ENCODE assay signal across 14 cellular contexts in the genomic region with DNA sequence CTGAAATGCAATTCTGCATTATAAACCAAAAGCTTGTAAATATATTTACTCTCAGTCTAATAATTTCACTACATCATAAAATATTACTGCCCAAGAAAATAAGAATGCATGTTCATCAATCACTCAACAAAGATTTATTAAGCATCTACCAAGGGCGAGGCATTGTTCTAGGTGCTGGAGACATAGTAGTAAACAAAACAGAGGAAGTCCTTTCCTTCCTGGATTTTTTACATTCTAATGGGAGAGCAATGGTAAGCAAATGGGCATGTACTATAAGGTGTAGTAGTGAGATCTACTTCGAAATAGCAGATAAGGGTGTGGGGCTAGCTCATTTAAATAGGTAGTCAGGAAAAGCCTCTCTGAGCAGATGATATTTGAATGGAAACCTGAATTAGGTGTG. TPM values are rescaled to one million over a fixed set of nuclear protein-coding genes. Genes with fewer than 3 reads are reported as not detected.
DNase-seq lines count a peak whose midpoint lies in the region; ATAC-seq and TF ChIP-seq lines count a peak whose summit lies in the region.
"Had no signal": no experiment of that assay in that cellular context is flagged by ENCODE, and none has a peak within 500 bp of the region (broad histone marks: within the 10 kb centered on the region; RNA-seq: fewer than 3 reads in every experiment).

No MANE protein-coding gene starts in this region.

- H3K9me3 ChIP-seq in RWPE2 (ENCODE audit: severe bottlenecking) (no peaks in the 10 kb centered on the region), neural progenitor cell (ENCODE audit: low read depth) (no peaks in the 10 kb centered on the region)
- H3K9me3 ChIP-seq: Caco-2 had no signal

- H3K27me3 ChIP-seq in RWPE2 (ENCODE audit: insufficient read depth, poor library complexity, severe bottlenecking) (no peaks in the 10 kb centered on the region), neural progenitor cell (no peaks in the 10 kb centered on the region)

- H3K36me3 Mint-ChIP-seq in HFFc6 (ENCODE audit: low read depth) (peaks cover 12% of the 10 kb centered on the region), neural progenitor cell (peaks cover 11% of the 10 kb centered on the region), T-cell (peaks cover 41% of the 10 kb centered on the region)

- peaks cover 15% of the 10 kb centered on the region for H3K79me2 ChIP-seq in neural progenitor cell (ENCODE audit: low read depth)

- CTCF ChIA-PET in T-cell (lab: Charles Lee): no interaction called here

- TF ChIP-seq CTCF in HFFc6 (IDR thresholded peaks at IDR 0.05): no peak
- TF ChIP-seq CTCF in RWPE2 (IDR thresholded peaks at IDR 0.05; ENCODE audit: poor library complexity, severe bottlenecking): no peak
- no peak for TF ChIP-seq CTCF in neural progenitor cell (IDR thresholded peaks at IDR 0.05)

- no peak overlapping the region for H3K9ac ChIP-seq in neural progenitor cell

- H3K27ac ChIP-seq in RWPE2 (ENCODE audit: poor library complexity, severe bottlenecking) (peak overlapping the region; percentile 29), neural progenitor cell (no peak overlapping the region)

- H3K4me3 Mint-ChIP-seq in HFFc6: no peak overlapping the region
- no peak overlapping the region for H3K4me3 Mint-ChIP-seq in neural progenitor cell
- no peak overlapping the region for H3K4me3 Mint-ChIP-seq in T-cell

- no peak overlapping the region for H3K4me2 ChIP-seq in neural progenitor cell

- peaks cover 25% of the 10 kb centered on the region for H3F3A ChIP-seq in neural progenitor cell (ENCODE audit: low read depth)

- no peak overlapping the region for H3K4me3 ChIP-seq in RWPE2 (ENCODE audit: severe bottlenecking)
- H3K4me3 ChIP-seq in neural progenitor cell: no peak overlapping the region
- H3K4me3 ChIP-seq: K562 had no signal

- H2AFZ ChIP-seq in neural progenitor cell (replicated peaks): no peak overlapping the region

- H3K4me1 ChIP-seq in RWPE2 (ENCODE audit: insufficient read depth, poor library complexity, severe bottlenecking): peaks cover 43% of the 10 kb centered on the region
- peaks cover 14% of the 10 kb centered on the region for H3K4me1 ChIP-seq in neural progenitor cell

- POLR2A ChIA-PET in T-cell (lab: Charles Lee): no interaction called here

- H3K27me3 Mint-ChIP-seq in HFFc6 (ENCODE audit: insufficient read depth) (no peaks in the 10 kb centered on the region), neural progenitor cell (ENCODE audit: insufficient read depth, low read depth) (peaks cover 3% of the 10 kb centered on the region), T-cell (no peaks in the 10 kb centered on the region)

- no peaks in the 10 kb centered on the region for H3K9me3 Mint-ChIP-seq in HFFc6
- H3K9me3 Mint-ChIP-seq in neural progenitor cell: no peaks in the 10 kb centered on the region
- H3K9me3 Mint-ChIP-seq in T-cell: no peaks in the 10 kb centered on the region

- H3K27ac Mint-ChIP-seq in HFFc6 (peak overlapping the region; percentile 10), neural progenitor cell (peak overlapping the region; percentile 6), T-cell (no peak overlapping the region)

- H3K4me1 Mint-ChIP-seq in HFFc6 (ENCODE audit: low read depth) (peaks cover 38% of the 10 kb centered on the region), neural progenitor cell (peaks cover 38% of the 10 kb centered on the region), T-cell (peaks cover 22 to 35% (median 29%) of the 10 kb centered on the region in 3 donors)

- DNase-seq in HFFc6: no peak
- DNase-seq in RWPE2 (ENCODE audit: low spot score): no peak
- peak; percentile 78 for DNase-seq in dermis blood vessel endothelial cell
- no peak for DNase-seq in neural progenitor cell (ENCODE audit: low spot score)
- DNase-seq in cerebellar nuclear complex (lab: John Stamatoyannopoulos, UW): no peak
- no peak for DNase-seq in NCI-H187 (lab: John Stamatoyannopoulos, UW)
- no peak for DNase-seq in T-cell
- DNase-seq: Caco-2, NCI-H1092, NCI-H82, SIG-M5 had no signal

- ATAC-seq in RWPE2 (ENCODE audit: low read depth) (no peak), GM21717 (IDR thresholded peaks at IDR 0.05; ENCODE audit: unreplicated experiment) (no peak), T-cell (replicated peaks in 1 of 4) (no peak)
- ATAC-seq: K562 had no signal

- peaks cover 4% of the 10 kb centered on the region for H4K20me1 ChIP-seq in neural progenitor cell (ENCODE audit: low read depth)

- H3K36me3 ChIP-seq in RWPE2 (ENCODE audit: low read depth): peaks cover 38% of the 10 kb centered on the region
- no peaks in the 10 kb centered on the region for H3K36me3 ChIP-seq in neural progenitor cell

RNA-seq across cellular contexts. Expression of a gene that starts 10.8 kb away (rescaled TPM):
- 10 to 100 TPM; 10.7 to 13.5 (median 12.1) TPM for total RNA-seq in HFFc6 (2021; fragmentation: NEBNext Ultra II Directional; extraction: Animal tissue kit (Norgen Biotek cat#: 25700))
- total RNA-seq in dermis blood vessel endothelial cell (32.3 and 47.5 TPM in 2 replicates), neural progenitor cell (ENCODE audit: low replicate concordance) (19.3 and 20.2 TPM in 2 replicates), T-cell (10 to 100 TPM; 20.0 to 38.9 (median 30.8) TPM)

RNA-seq across cellular contexts. Expression of a gene that starts 11.2 kb away (rescaled TPM):
- total RNA-seq in HFFc6 (2021; fragmentation: NEBNext Ultra II Directional; extraction: Animal tissue kit (Norgen Biotek cat#: 25700)): 10 to 100 TPM; 25.9 to 39.9 (median 29.6) TPM
- total RNA-seq in dermis blood vessel endothelial cell: 21.6 and 61.4 TPM in 2 replicates
- total RNA-seq in neural progenitor cell (ENCODE audit: low replicate concordance): 23.3 and 49.3 TPM in 2 replicates
- total RNA-seq in T-cell: 10 to 100 TPM; 33.1 to 47.5 (median 45.1) TPM

RNA-seq across cellular contexts. Expression of a gene that starts 26.3 kb away (rescaled TPM):
- under 1 TPM in 2 of 6 experiments, not detected in 4; 0.14 to 0.20 TPM for total RNA-seq in HFFc6 (2021; fragmentation: NEBNext Ultra II Directional; extraction: Animal tissue kit (Norgen Biotek cat#: 25700))
- total RNA-seq in dermis blood vessel endothelial cell (1.0 and 2.1 TPM in 2 replicates), neural progenitor cell (ENCODE audit: low replicate concordance) (not detected in 2 replicates), T-cell (1 to 10 TPM in 4 of 5 donors, under 1 TPM in 1; 0.60 to 3.2 (median 2.4) TPM)

RNA-seq across cellular contexts. Expression of a gene that starts 32.2 kb away (rescaled TPM):
- total RNA-seq in HFFc6 (2021; fragmentation: NEBNext Ultra II Directional; extraction: Animal tissue kit (Norgen Biotek cat#: 25700)): 1 to 10 TPM; 1.6 to 3.1 (median 2.7) TPM
- 29.5 and 30.6 TPM in 2 replicates for total RNA-seq in dermis blood vessel endothelial cell
- total RNA-seq in neural progenitor cell (ENCODE audit: low replicate concordance): 2.8 and 3.0 TPM in 2 replicates
- 10 to 100 TPM; 13.7 to 29.9 (median 28.4) TPM for total RNA-seq in T-cell

RNA-seq across cellular contexts. Expression of a gene that starts 32.5 kb away (rescaled TPM):
- not detected for total RNA-seq in HFFc6 (2021; fragmentation: NEBNext Ultra II Directional; extraction: Animal tissue kit (Norgen Biotek cat#: 25700))
- total RNA-seq in dermis blood vessel endothelial cell: not detected in 2 replicates
- not detected in 2 replicates for total RNA-seq in neural progenitor cell (ENCODE audit: low replicate concordance)
- total RNA-seq in T-cell: not detected
- total RNA-seq: A673, K562 had no signal

Comparison
In these comparisons a context has a peak if more than half of its experiments do, and no peak if none do; other contexts are left out.
1. H3K27ac Mint-ChIP-seq: peak in HFFc6 (single experiment) and neural progenitor cell (single experiment); none in T-cell (0 of 2).